ENCODE assay signal across 10 cellular contexts in the genomic region with DNA sequence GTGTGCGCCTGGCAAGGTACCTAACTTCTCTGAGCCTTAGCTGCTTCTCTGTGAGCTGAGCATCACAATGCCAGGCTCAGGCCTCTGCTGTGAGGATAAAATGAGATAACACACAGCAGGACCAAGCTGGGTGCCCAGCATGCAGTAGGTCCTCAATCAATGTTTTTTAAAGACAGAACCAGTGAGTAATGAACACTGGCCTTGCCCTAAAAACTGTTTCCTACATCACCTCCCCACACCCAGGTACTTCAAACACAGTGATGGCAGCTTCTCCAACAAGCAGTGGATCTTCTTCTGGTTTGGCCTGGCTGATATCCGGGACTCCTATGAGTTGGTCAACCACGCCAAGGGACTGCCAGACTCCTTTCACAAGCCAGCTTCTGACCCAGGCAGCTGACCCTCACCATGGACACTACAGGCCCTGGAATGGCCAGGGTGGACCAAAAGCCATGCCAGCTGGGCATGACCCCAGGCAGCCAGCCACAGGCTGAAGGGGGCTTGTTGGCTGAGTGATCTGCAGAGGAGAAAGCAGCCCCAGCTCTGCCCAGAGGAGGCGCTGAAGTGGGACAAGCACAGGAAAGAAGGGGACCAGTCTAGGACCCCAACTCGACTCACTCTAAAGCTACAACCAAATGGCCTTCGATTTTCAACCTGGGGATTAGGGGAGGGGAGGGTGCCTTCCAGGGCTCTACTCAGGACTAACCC. TPM values are rescaled to one million over a fixed set of nuclear protein-coding genes. Genes with fewer than 3 reads are reported as not detected.
DNase-seq lines count a peak whose midpoint lies in the region; ATAC-seq and TF ChIP-seq lines count a peak whose summit lies in the region.
"Had no signal": no experiment of that assay in that cellular context is flagged by ENCODE, and none has a peak within 500 bp of the region (broad histone marks: within the 10 kb centered on the region; RNA-seq: fewer than 3 reads in every experiment).

No MANE protein-coding gene starts in this region.

- peaks cover 15% of the 10 kb centered on the region for H3K36me3 ChIP-seq in upper lobe of right lung

- H3K27ac Mint-ChIP-seq in activated naive CD4-positive, alpha-beta T cell treated with anti-CD3 and anti-CD28 coated beads, Interleukin-2, amount 50 U/mL, for 24 hours, result no peak overlapping the region
- peak overlapping the region; percentile 72; the same call in 1 of the 2 replicates for H3K27ac Mint-ChIP-seq in WTC11

- peaks cover 26% of the 10 kb centered on the region for H3K4me1 Mint-ChIP-seq in activated naive CD4-positive, alpha-beta T cell treated with anti-CD3 and anti-CD28 coated beads, Interleukin-2, amount 50 U/mL, for 24 hours
- peaks cover 17% of the 10 kb centered on the region for H3K4me1 Mint-ChIP-seq in WTC11

- intact Hi-C loops in upper lobe of right lung (cut with DNase I), result no loop called here

- POLR2A ChIA-PET in WTC11 (lab: Charles Lee), result interaction anchor here (0.9 to 1.0 kb wide), 2 partner anchors 62 to 70 kb away, joined by 3 read pairs; a partner anchor contains a TSS

- peak overlapping the region; percentile 92 for H3K4me3 Mint-ChIP-seq in activated naive CD4-positive, alpha-beta T cell treated with anti-CD3 and anti-CD28 coated beads, Interleukin-2, amount 50 U/mL, for 24 hours
- peak overlapping the region; percentile 92 for H3K4me3 Mint-ChIP-seq in WTC11

- H3K27me3 Mint-ChIP-seq in activated naive CD4-positive, alpha-beta T cell treated with anti-CD3 and anti-CD28 coated beads, Interleukin-2, amount 50 U/mL, for 24 hours, result peaks cover 2% of the 10 kb centered on the region
- H3K27me3 Mint-ChIP-seq in WTC11 (ENCODE audit: low read depth), result peaks cover 23% of the 10 kb centered on the region

- no peak for DNase-seq in activated naive CD4-positive, alpha-beta T cell (lab: John Stamatoyannopoulos, UW)
- DNase-seq in WTC11 (ENCODE audit: low spot score) (peak; percentile 46), upper lobe of right lung (no peak), DMS 273 (lab: John Stamatoyannopoulos, UW; ENCODE audit: unreplicated experiment) (no peak), HuH-7.5 (ENCODE audit: low spot score) (no peak), GM19240 (ENCODE audit: insufficient read length, low spot score) (no peak)
- DNase-seq: stimulated activated CD4-positive, alpha-beta T cell treated with anti-CD3 and anti-CD28 coated beads, Interleukin-4, amount 100 ng/mL, for 1 hour had no signal

- H3K4me1 ChIP-seq in upper lobe of right lung, result peaks cover 31% of the 10 kb centered on the region

- H3K27ac ChIP-seq in upper lobe of right lung, result no peak overlapping the region

- peaks cover 19% of the 10 kb centered on the region for H3K27me3 ChIP-seq in upper lobe of right lung

- no peaks in the 10 kb centered on the region for H3K9me3 Mint-ChIP-seq in activated naive CD4-positive, alpha-beta T cell treated with anti-CD3 and anti-CD28 coated beads, Interleukin-2, amount 50 U/mL, for 24 hours
- H3K9me3 Mint-ChIP-seq in WTC11, result no peaks in the 10 kb centered on the region

- H3K4me3 ChIP-seq in iPS-11a (ENCODE audit: low read depth, low read length) (peak overlapping the region; percentile 31), upper lobe of right lung (peak overlapping the region; percentile 64)

- H3K9me3 ChIP-seq in upper lobe of right lung, result no peaks in the 10 kb centered on the region

- ATAC-seq in WTC11, result no peak
- ATAC-seq in upper lobe of right lung, result no peak

- TF ChIP-seq CTCF in WTC11 (IDR thresholded peaks at IDR 0.05), result no peak
- no peak for TF ChIP-seq CTCF in upper lobe of right lung (IDR thresholded peaks at IDR 0.05)

- peaks cover 7% of the 10 kb centered on the region for H3K36me3 Mint-ChIP-seq in activated naive CD4-positive, alpha-beta T cell treated with anti-CD3 and anti-CD28 coated beads, Interleukin-2, amount 50 U/mL, for 24 hours
- peaks cover 10% of the 10 kb centered on the region; the same call in 1 of the 2 replicates for H3K36me3 Mint-ChIP-seq in WTC11

- CTCF ChIA-PET in WTC11 (lab: Charles Lee), result interaction anchor here (0.5 to 7.0 kb wide), 19 partner anchors 11 to 337 kb away, joined by 3 to 74 read pairs (median 5); a partner anchor contains a TSS

TF ChIP-seq in WTC11, 78 proteins besides CTCF, POLR2A, EP300 and RAD21 (continues in another document):
- no peak for TF ChIP-seq SP1 (CRISPR knock-in tag; conservative IDR thresholded peaks at IDR 0.05)
- TF ChIP-seq, protein P1, sequence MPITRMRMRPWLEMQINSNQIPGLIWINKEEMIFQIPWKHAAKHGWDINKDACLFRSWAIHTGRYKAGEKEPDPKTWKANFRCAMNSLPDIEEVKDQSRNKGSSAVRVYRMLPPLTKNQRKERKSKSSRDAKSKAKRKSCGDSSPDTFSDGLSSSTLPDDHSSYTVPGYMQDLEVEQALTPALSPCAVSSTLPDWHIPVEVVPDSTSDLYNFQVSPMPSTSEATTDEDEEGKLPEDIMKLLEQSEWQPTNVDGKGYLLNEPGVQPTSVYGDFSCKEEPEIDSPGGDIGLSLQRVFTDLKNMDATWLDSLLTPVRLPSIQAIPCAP (CRISPR knock-in tag; IDR thresholded peaks at IDR 0.05), result no peak
- TF ChIP-seq ZNF671 (CRISPR knock-in tag; IDR thresholded peaks at IDR 0.05), result no peak
- TF ChIP-seq GTF2I (CRISPR knock-in tag; conservative IDR thresholded peaks at IDR 0.05), result no peak
- no peak for TF ChIP-seq ELF4 (CRISPR knock-in tag; IDR thresholded peaks at IDR 0.05; ENCODE audit: low read depth)
- TF ChIP-seq, protein P2, sequence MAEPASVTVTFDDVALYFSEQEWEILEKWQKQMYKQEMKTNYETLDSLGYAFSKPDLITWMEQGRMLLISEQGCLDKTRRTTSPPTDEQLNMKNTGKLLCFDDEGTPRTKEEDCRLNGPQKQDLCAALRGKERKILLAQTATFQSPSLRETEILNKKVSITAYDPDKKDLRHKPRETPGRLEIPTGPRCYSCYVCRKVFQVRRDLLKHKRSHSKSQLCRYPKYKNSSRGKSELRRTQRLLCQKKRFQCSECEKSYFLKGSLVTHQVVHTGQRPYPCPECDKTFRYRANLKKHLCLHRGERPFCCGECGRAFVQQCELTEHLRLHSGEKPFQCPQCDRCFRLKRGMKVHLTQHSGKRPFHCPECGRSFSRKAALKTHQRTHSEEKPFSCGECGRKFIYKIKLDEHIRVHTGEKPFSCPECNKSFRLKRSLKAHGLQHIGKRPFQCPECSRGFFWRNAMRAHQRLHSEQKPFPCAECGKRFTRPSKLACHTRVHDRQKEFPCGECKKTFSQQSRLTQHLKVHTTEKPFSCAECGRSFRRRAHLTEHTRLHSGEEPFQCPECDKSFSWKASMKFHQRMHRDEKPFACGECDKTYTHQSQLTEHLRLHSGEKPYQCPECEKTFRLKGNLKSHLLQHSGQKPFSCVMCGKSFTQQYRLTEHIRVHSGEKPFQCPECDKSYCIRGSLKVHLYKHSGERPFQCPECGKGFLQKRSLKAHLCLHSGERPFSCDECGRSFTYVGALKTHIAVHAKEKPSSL (CRISPR knock-in tag; conservative IDR thresholded peaks at IDR 0.05), result no peak
- TF ChIP-seq, protein P3, sequence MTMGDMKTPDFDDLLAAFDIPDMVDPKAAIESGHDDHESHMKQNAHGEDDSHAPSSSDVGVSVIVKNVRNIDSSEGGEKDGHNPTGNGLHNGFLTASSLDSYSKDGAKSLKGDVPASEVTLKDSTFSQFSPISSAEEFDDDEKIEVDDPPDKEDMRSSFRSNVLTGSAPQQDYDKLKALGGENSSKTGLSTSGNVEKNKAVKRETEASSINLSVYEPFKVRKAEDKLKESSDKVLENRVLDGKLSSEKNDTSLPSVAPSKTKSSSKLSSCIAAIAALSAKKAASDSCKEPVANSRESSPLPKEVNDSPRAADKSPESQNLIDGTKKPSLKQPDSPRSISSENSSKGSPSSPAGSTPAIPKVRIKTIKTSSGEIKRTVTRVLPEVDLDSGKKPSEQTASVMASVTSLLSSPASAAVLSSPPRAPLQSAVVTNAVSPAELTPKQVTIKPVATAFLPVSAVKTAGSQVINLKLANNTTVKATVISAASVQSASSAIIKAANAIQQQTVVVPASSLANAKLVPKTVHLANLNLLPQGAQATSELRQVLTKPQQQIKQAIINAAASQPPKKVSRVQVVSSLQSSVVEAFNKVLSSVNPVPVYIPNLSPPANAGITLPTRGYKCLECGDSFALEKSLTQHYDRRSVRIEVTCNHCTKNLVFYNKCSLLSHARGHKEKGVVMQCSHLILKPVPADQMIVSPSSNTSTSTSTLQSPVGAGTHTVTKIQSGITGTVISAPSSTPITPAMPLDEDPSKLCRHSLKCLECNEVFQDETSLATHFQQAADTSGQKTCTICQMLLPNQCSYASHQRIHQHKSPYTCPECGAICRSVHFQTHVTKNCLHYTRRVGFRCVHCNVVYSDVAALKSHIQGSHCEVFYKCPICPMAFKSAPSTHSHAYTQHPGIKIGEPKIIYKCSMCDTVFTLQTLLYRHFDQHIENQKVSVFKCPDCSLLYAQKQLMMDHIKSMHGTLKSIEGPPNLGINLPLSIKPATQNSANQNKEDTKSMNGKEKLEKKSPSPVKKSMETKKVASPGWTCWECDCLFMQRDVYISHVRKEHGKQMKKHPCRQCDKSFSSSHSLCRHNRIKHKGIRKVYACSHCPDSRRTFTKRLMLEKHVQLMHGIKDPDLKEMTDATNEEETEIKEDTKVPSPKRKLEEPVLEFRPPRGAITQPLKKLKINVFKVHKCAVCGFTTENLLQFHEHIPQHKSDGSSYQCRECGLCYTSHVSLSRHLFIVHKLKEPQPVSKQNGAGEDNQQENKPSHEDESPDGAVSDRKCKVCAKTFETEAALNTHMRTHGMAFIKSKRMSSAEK (CRISPR knock-in tag; IDR thresholded peaks at IDR 0.05; ENCODE audit: borderline replicate concordance), result no peak
- no peak for TF ChIP-seq GRHL2 (CRISPR knock-in tag; IDR thresholded peaks at IDR 0.05; ENCODE audit: insufficient replicate concordance, severe bottlenecking)
- TF ChIP-seq CBFB (CRISPR knock-in tag; IDR thresholded peaks at IDR 0.05; ENCODE audit: low read depth), result no peak
- TF ChIP-seq, protein P4, sequence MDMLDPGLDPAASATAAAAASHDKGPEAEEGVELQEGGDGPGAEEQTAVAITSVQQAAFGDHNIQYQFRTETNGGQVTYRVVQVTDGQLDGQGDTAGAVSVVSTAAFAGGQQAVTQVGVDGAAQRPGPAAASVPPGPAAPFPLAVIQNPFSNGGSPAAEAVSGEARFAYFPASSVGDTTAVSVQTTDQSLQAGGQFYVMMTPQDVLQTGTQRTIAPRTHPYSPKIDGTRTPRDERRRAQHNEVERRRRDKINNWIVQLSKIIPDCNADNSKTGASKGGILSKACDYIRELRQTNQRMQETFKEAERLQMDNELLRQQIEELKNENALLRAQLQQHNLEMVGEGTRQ (CRISPR knock-in tag; IDR thresholded peaks at IDR 0.05), result no peak

RNA-seq across cellular contexts. Expression of a gene that starts 3.9 kb away (rescaled TPM):
- total RNA-seq in WTC11 (2021) (6.1 to 8.6 TPM (median 7.6 TPM) in 3 replicates), upper lobe of right lung (7.1 TPM)

RNA-seq across cellular contexts. Expression of a gene that starts 6.4 kb away (rescaled TPM):
- total RNA-seq in WTC11 (2021) (32.1 to 36.3 TPM (median 32.7 TPM) in 3 replicates), upper lobe of right lung (27.4 TPM)

RNA-seq across cellular contexts. Expression of a gene that starts 54.6 kb away (rescaled TPM):
- total RNA-seq in WTC11 (2021) (0.72 to 1.1 TPM (median 0.94 TPM) in 3 replicates), upper lobe of right lung (not detected)
- total RNA-seq: lower leg skin had no signal

RNA-seq across cellular contexts. Expression of a gene that starts 58.1 kb away (rescaled TPM):
- total RNA-seq in WTC11 (2021) (96.8 to 102 TPM (median 98.0 TPM) in 3 replicates), upper lobe of right lung (39.8 TPM)
